14 cellular contexts compared by ENCODE assay signal in genomic region chr4:186058253-186058979, GRCh38. TPM values are rescaled to one million over a fixed set of nuclear protein-coding genes. Genes with fewer than 3 reads are reported as not detected.
A peak's percentile ranks its signal among the peaks of the same experiment; 100 is the strongest.
DNase-seq lines count a peak whose midpoint lies in the region; ATAC-seq and TF ChIP-seq lines count a peak whose summit lies in the region.
"Had no signal": no experiment of that assay in that cellular context is flagged by ENCODE, and none has a peak within 500 bp of the region (broad histone marks: within the 10 kb centered on the region; RNA-seq: fewer than 3 reads in every experiment).

No MANE protein-coding gene starts in this region.

- H3K4me1 Mint-ChIP-seq in stimulated activated naive CD8-positive, alpha-beta T cell treated with anti-CD3 and anti-CD28 coated beads, Interleukin-15, amount 100 ng/mL, for 72 hours, result peaks cover 10% of the 10 kb centered on the region
- H3K4me1 Mint-ChIP-seq: neural crest cell had no signal

- in situ Hi-C loops in G401 (cut with HindIII; ENCODE audit: low sequenced_read_pairs), result no loop called here

- no peak for TF ChIP-seq CTCF in left lung (IDR thresholded peaks at IDR 0.05)

- H3K27ac ChIP-seq in left lung, result no peak overlapping the region
- H3K27ac ChIP-seq: KMS-11 had no signal

- H3K27me3 ChIP-seq in left lung, result no peaks in the 10 kb centered on the region

- H3K9me3 Mint-ChIP-seq in stimulated activated naive CD8-positive, alpha-beta T cell treated with anti-CD3 and anti-CD28 coated beads, Interleukin-15, amount 100 ng/mL, for 72 hours, result peaks cover 8% of the 10 kb centered on the region in 2 donors

- H3K9me3 ChIP-seq in left lung, result no peaks in the 10 kb centered on the region

- peak; percentile 27 to 32 for ATAC-seq in activated CD4-positive, CD25-positive, alpha-beta regulatory T cell treated with anti-CD3 and anti-CD28 coated beads, Interleukin-2, amount 50 U/mL, for 24 hours
- ATAC-seq in HG02678 (IDR thresholded peaks at IDR 0.05; ENCODE audit: unreplicated experiment), result peak; percentile 100
- ATAC-seq in HG03565 (IDR thresholded peaks at IDR 0.05; ENCODE audit: unreplicated experiment), result peak; percentile 100
- ATAC-seq in stimulated activated naive CD8-positive, alpha-beta T cell treated with anti-CD3 and anti-CD28 coated beads, Interleukin-15, amount 100 ng/mL, for 72 hours, result peak; percentile 78
- ATAC-seq in left lung, result no peak
- ATAC-seq: PC-3 had no signal

- intact Hi-C loops in left lung (cut with DNase I), result no loop called here

- H3K4me1 ChIP-seq in left lung, result no peaks in the 10 kb centered on the region

- no peak overlapping the region for H3K4me3 Mint-ChIP-seq in stimulated activated naive CD8-positive, alpha-beta T cell treated with anti-CD3 and anti-CD28 coated beads, Interleukin-15, amount 100 ng/mL, for 72 hours
- H3K4me3 Mint-ChIP-seq: neural crest cell had no signal

- H3K36me3 ChIP-seq in left lung, result no peaks in the 10 kb centered on the region

- DNase-seq in activated CD4-positive, CD25-positive, alpha-beta regulatory T cell (lab: John Stamatoyannopoulos, UW), result no peak
- peak in 1 of 2 donors; percentile 15 for DNase-seq in stimulated activated naive CD8-positive, alpha-beta T cell treated with anti-CD3 and anti-CD28 coated beads, Interleukin-15, amount 100 ng/mL, for 72 hours
- no peak for DNase-seq in G401 (ENCODE audit: low spot score)
- no peak for DNase-seq in left lung
- DNase-seq in KG1 (lab: John Stamatoyannopoulos, UW), result no peak
- DNase-seq: activated CD4-positive, alpha-beta T cell treated with anti-CD3 and anti-CD28 coated beads, Interleukin-2, amount 50 U/mL, for 48 hours; cerebellar nuclear complex; glutamatergic neuron; PC-3 had no signal

- peaks cover 24% of the 10 kb centered on the region for H3K27me3 Mint-ChIP-seq in stimulated activated naive CD8-positive, alpha-beta T cell treated with anti-CD3 and anti-CD28 coated beads, Interleukin-15, amount 100 ng/mL, for 72 hours

- H3K27ac Mint-ChIP-seq in stimulated activated naive CD8-positive, alpha-beta T cell treated with anti-CD3 and anti-CD28 coated beads, Interleukin-15, amount 100 ng/mL, for 72 hours, result peak overlapping the region; percentile 35 to 53

- H3K4me3 ChIP-seq in left lung, result no peak overlapping the region

RNA-seq across cellular contexts. Expression of gene TLR3, which starts 10.5 kb away (rescaled TPM):
- 0.31 and 3.9 TPM in 2 replicates for total RNA-seq in G401 (2014; rRNA removed; shearing (Covaris generic))
- 10 to 100 TPM; 24.6 to 44.2 TPM for total RNA-seq in left lung

RNA-seq across cellular contexts. Expression of gene FAM149A, which starts 46.1 kb away (rescaled TPM):
- 1.7 and 4.3 TPM in 2 replicates for total RNA-seq in G401 (2014; rRNA removed; shearing (Covaris generic))
- total RNA-seq in left lung, result 10 to 100 TPM; 10.1 to 14.8 TPM
